ENCODE assay signal across 19 cellular contexts in the genomic region with DNA sequence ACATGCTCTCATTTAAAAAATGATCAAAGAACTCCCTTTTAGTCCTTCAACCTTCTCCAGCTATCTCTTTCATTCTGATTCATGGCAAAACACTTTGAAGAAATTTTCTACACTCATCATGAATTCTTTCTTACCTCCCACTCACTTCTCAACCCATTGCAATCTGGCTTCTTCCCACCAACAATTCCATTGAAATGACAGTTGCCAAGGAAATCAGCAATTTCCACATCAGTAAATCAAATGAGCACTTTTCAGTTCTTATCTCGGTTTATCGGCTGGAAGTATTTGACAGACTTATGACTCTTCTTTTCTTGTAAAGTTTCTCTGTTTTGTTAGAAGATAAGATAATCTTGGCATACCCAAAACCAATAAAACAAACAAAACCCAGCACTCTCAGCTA.
DNase-seq lines count a peak whose midpoint lies in the region; ATAC-seq and TF ChIP-seq lines count a peak whose summit lies in the region.
"Had no signal": no experiment of that assay in that cellular context is flagged by ENCODE, and none has a peak within 500 bp of the region (broad histone marks: within the 10 kb centered on the region; RNA-seq: fewer than 3 reads in every experiment).

No MANE protein-coding gene starts in this region.

- H3K4me1 Mint-ChIP-seq in endodermal cell (peaks cover 7% of the 10 kb centered on the region), endothelial cell (ENCODE audit: unreplicated experiment) (no peaks in the 10 kb centered on the region)
- H3K4me1 Mint-ChIP-seq: activated naive CD8-positive, alpha-beta T cell treated with anti-CD3 and anti-CD28 coated beads, Interleukin-2, amount 50 U/mL, for 24 hours; memory B cell; stimulated activated naive CD8-positive, alpha-beta T cell treated with anti-CD3 and anti-CD28 coated beads, Interleukin-15, amount 100 ng/mL, for 72 hours had no signal

- no peaks in the 10 kb centered on the region for H3K27me3 Mint-ChIP-seq in endodermal cell (ENCODE audit: insufficient read depth)
- H3K27me3 Mint-ChIP-seq in endothelial cell (ENCODE audit: unreplicated experiment) = no peaks in the 10 kb centered on the region
- H3K27me3 Mint-ChIP-seq: memory B cell had no signal

- H3K27ac ChIP-seq in endodermal cell (ENCODE audit: low read depth, low read length) = no peak overlapping the region
- H3K27ac ChIP-seq: BLaER1, parathyroid adenoma had no signal

- no peak for ATAC-seq in GM21619 (IDR thresholded peaks at IDR 0.05; ENCODE audit: unreplicated experiment)
- ATAC-seq: activated naive CD8-positive, alpha-beta T cell treated with anti-CD3 and anti-CD28 coated beads, Interleukin-2, amount 50 U/mL, for 24 hours; stimulated activated naive CD8-positive, alpha-beta T cell treated with anti-CD3 and anti-CD28 coated beads, Interleukin-15, amount 100 ng/mL, for 72 hours had no signal

- no peaks in the 10 kb centered on the region for H3K27me3 ChIP-seq in endodermal cell (ENCODE audit: control insufficient read depth, insufficient read depth, low read length, poor library complexity, severe bottlenecking)
- H3K27me3 ChIP-seq: BLaER1 had no signal

- no peaks in the 10 kb centered on the region for H3K9me3 ChIP-seq in endodermal cell (ENCODE audit: control insufficient read depth, low read length)
- H3K9me3 ChIP-seq: BLaER1 had no signal

- no peaks in the 10 kb centered on the region for H3K4me1 ChIP-seq in endodermal cell (ENCODE audit: control insufficient read depth, insufficient read depth, low read length)
- H3K4me1 ChIP-seq: BLaER1, parathyroid adenoma had no signal

- no peaks in the 10 kb centered on the region for H3K36me3 ChIP-seq in endodermal cell (ENCODE audit: control insufficient read depth, insufficient read depth, low read length)
- H3K36me3 ChIP-seq: BLaER1 had no signal

- H3K9me3 Mint-ChIP-seq in endodermal cell = no peaks in the 10 kb centered on the region
- H3K9me3 Mint-ChIP-seq in endothelial cell (ENCODE audit: unreplicated experiment) = no peaks in the 10 kb centered on the region
- H3K9me3 Mint-ChIP-seq: activated naive CD8-positive, alpha-beta T cell treated with anti-CD3 and anti-CD28 coated beads, Interleukin-2, amount 50 U/mL, for 24 hours; memory B cell; stimulated activated naive CD8-positive, alpha-beta T cell treated with anti-CD3 and anti-CD28 coated beads, Interleukin-15, amount 100 ng/mL, for 72 hours had no signal

- H3K4me3 ChIP-seq in endodermal cell (ENCODE audit: low read length) = peak overlapping the region; percentile 4
- H3K4me3 ChIP-seq: BLaER1 had no signal

- H3K4me3 Mint-ChIP-seq in endodermal cell = no peak overlapping the region
- H3K4me3 Mint-ChIP-seq in endothelial cell (ENCODE audit: unreplicated experiment) = no peak overlapping the region
- H3K4me3 Mint-ChIP-seq: activated naive CD8-positive, alpha-beta T cell treated with anti-CD3 and anti-CD28 coated beads, Interleukin-2, amount 50 U/mL, for 24 hours; activated T-cell treated with anti-CD3 and anti-CD28 coated beads, Interleukin-2, amount 50 U/mL, for 24 hours; memory B cell; stimulated activated naive CD8-positive, alpha-beta T cell treated with anti-CD3 and anti-CD28 coated beads, Interleukin-15, amount 100 ng/mL, for 72 hours had no signal

- 40 to 60% methylated on average over 2 of the region's 2 CpGs for WGBS in endodermal cell (ENCODE audit: insufficient coverage in 1 of 2, insufficient read length in 1 of 2), 2 experiments

- H3K36me3 Mint-ChIP-seq in endodermal cell (ENCODE audit: low read depth) (no peaks in the 10 kb centered on the region), endothelial cell (ENCODE audit: low read depth, unreplicated experiment) (no peaks in the 10 kb centered on the region)
- H3K36me3 Mint-ChIP-seq: memory B cell had no signal

- no peak overlapping the region for H3K9ac ChIP-seq in endodermal cell (ENCODE audit: extremely low read depth, low read length, poor library complexity, severe bottlenecking)
- H3K9ac ChIP-seq: BLaER1, parathyroid adenoma had no signal

- H3K27ac Mint-ChIP-seq in endodermal cell = no peak overlapping the region
- no peak overlapping the region for H3K27ac Mint-ChIP-seq in endothelial cell (ENCODE audit: unreplicated experiment)
- H3K27ac Mint-ChIP-seq: activated naive CD8-positive, alpha-beta T cell treated with anti-CD3 and anti-CD28 coated beads, Interleukin-2, amount 50 U/mL, for 24 hours; activated T-cell treated with anti-CD3 and anti-CD28 coated beads, Interleukin-2, amount 50 U/mL, for 24 hours; memory B cell; stimulated activated naive CD8-positive, alpha-beta T cell treated with anti-CD3 and anti-CD28 coated beads, Interleukin-15, amount 100 ng/mL, for 72 hours had no signal

- peak; percentile 40 for DNase-seq in AG20443 (ENCODE audit: low spot score)
- DNase-seq in KBM-7 = peak; percentile 43
- DNase-seq in endodermal cell = no peak
- DNase-seq in non-pigmented ciliary epithelial cell (ENCODE audit: low read depth) = peak; percentile 97
- DNase-seq in NCI-H345 (lab: John Stamatoyannopoulos, UW) = no peak
- no peak for DNase-seq in endothelial cell (ENCODE audit: low spot score)
- no peak for DNase-seq in NCI-H1436 (lab: John Stamatoyannopoulos, UW)
- DNase-seq: activated CD4-positive, alpha-beta T cell treated with anti-CD3 and anti-CD28 coated beads for 4 hours; activated naive CD8-positive, alpha-beta T cell treated with anti-CD3 and anti-CD28 coated beads, Interleukin-2, amount 50 U/mL, for 24 hours; activated T-cell treated with anti-CD3 and anti-CD28 coated beads, Interleukin-2, amount 50 U/mL, for 24 hours; cortex of kidney; NK-92 treated with Interleukin-12 subunit alpha and Interleukin-12 subunit beta, amount 100 ng/mL, for 24 hours; SHP77 treated with DMSO at 0.1 percent for 48 hours; stimulated activated naive CD8-positive, alpha-beta T cell treated with anti-CD3 and anti-CD28 coated beads, Interleukin-15, amount 100 ng/mL, for 72 hours; T-helper 9 cell had no signal

- in situ Hi-C loops in KBM-7 (cut with MboI; ENCODE audit: low pct_unique_long_range_greater_than_20kb, low sequenced_read_pairs) = no loop called here

- TF ChIP-seq CTCF in endodermal cell (conservative IDR thresholded peaks at IDR 0.05) = no peak
- TF ChIP-seq CTCF in endothelial cell (IDR thresholded peaks at IDR 0.05; ENCODE audit: unreplicated experiment) = no peak

Comparison
In these comparisons a context has a peak if more than half of its experiments do, and no peak if none do; other contexts are left out.
1. DNase-seq: peak in AG20443 (single experiment), KBM-7 (single experiment) and non-pigmented ciliary epithelial cell (single experiment); none in endodermal cell (single experiment), NCI-H345 (single experiment), endothelial cell (single experiment) and NCI-H1436 (single experiment).